Comparison of ENCODE assay signal across 15 cellular contexts in the genomic region with DNA sequence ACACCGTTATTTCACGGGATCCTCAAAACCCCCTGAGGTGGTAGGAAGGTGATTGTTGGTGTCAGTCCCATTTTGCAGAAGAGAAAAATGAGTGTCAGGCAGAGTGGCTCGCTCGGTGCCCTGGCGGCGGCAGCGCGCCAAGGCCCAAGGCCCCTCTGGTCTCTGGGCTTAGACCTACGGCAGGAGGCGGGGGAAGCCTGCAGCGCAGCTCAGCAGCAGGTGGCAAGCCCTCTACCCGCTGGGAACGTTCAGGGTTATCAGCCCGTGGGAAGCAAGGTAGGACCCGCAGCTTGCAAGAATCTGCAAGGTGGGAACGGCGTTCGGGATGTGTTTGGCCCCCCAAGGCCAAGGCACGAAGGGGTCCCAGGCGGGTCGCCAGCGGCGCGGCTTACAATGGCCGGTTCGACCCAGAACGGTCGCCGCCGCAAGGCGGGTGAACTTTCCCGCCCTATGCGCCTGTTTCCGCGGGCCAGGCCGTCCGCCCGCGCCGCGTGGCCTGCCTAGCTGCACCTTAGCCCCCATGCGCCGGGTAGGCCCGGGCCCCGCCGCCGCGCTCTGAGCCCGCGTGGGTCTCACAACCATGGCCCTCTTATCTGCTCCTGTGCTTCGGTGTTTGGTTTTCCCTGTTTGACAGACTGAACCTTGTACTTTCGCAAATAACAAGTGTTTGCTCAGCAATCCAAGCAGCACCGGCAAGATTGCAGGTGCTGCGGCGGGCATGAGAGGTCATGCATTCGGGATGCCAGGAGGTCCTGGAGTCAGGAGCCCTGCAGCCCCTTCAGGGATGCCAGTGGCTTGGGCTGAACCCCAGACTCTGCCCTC. TPM values are rescaled to one million over a fixed set of nuclear protein-coding genes. Genes with fewer than 3 reads are reported as not detected.
A peak's percentile ranks its signal among the peaks of the same experiment; 100 is the strongest.
DNase-seq lines count a peak whose midpoint lies in the region; ATAC-seq and TF ChIP-seq lines count a peak whose summit lies in the region.
"Had no signal": no experiment of that assay in that cellular context is flagged by ENCODE, and none has a peak within 500 bp of the region (broad histone marks: within the 10 kb centered on the region; RNA-seq: fewer than 3 reads in every experiment).

No MANE protein-coding gene starts in this region.

- H2AFZ ChIP-seq in hepatocyte: no peak overlapping the region

- H3K36me3 ChIP-seq in hepatocyte (replicated peaks; ENCODE audit: insufficient read depth, low read depth) (no peaks in the 10 kb centered on the region), rectal smooth muscle tissue (ENCODE audit: control insufficient read depth, insufficient read depth, low read length) (no peaks in the 10 kb centered on the region), heart left ventricle (no peaks in the 10 kb centered on the region)
- H3K36me3 ChIP-seq: BE2C had no signal

- no peaks in the 10 kb centered on the region for H3K79me2 ChIP-seq in hepatocyte

- peaks cover 45% of the 10 kb centered on the region for H3K4me1 ChIP-seq in hepatocyte (ENCODE audit: insufficient read depth)
- no peaks in the 10 kb centered on the region for H3K4me1 ChIP-seq in rectal smooth muscle tissue (ENCODE audit: control insufficient read depth, insufficient read depth, low read length)
- peaks cover 0 to 36% (median 8%) of the 10 kb centered on the region in 12 donors for H3K4me1 ChIP-seq in heart left ventricle
- H3K4me1 ChIP-seq: BE2C had no signal

- peak overlapping the region; percentile 35 for H3K4me2 ChIP-seq in hepatocyte

- intact Hi-C loops in activated CD4-positive, alpha-beta T cell treated with anti-CD3 and anti-CD28 coated beads, Interleukin-2, amount 10 ng/mL, durations not matched to agents 24 days and 14 days (cut with micrococcal nuclease): no loop called here
- intact Hi-C loops in heart left ventricle (cut with DNase I): no loop called here

- no peak overlapping the region for H3K27ac Mint-ChIP-seq in activated CD4-positive, alpha-beta T cell treated with anti-CD3 and anti-CD28 coated beads, Interleukin-2, amount 10 ng/mL, durations not matched to agents 24 days and 14 days
- H3K27ac Mint-ChIP-seq: mesothelial cell of epicardium had no signal

- no peak overlapping the region for H3K9ac ChIP-seq in rectal smooth muscle tissue (ENCODE audit: low read length)

- no peaks in the 10 kb centered on the region for H3K36me3 Mint-ChIP-seq in activated CD4-positive, alpha-beta T cell treated with anti-CD3 and anti-CD28 coated beads, Interleukin-2, amount 10 ng/mL, durations not matched to agents 24 days and 14 days (ENCODE audit: low read depth)
- H3K36me3 Mint-ChIP-seq: mesothelial cell of epicardium had no signal

- H4K20me1 ChIP-seq in hepatocyte (ENCODE audit: insufficient read depth, poor library complexity, severe bottlenecking): no peaks in the 10 kb centered on the region

- H3K27ac ChIP-seq in hepatocyte (peak overlapping the region; percentile 95), rectal smooth muscle tissue (ENCODE audit: low read depth, low read length) (no peak overlapping the region), heart left ventricle (no peak overlapping the region)
- H3K27ac ChIP-seq: coronary artery had no signal

- H3K27me3 ChIP-seq in hepatocyte: no peaks in the 10 kb centered on the region
- no peaks in the 10 kb centered on the region for H3K27me3 ChIP-seq in rectal smooth muscle tissue (ENCODE audit: control insufficient read depth, insufficient read depth, low read length)
- no peaks in the 10 kb centered on the region for H3K27me3 ChIP-seq in heart left ventricle
- H3K27me3 ChIP-seq: BE2C had no signal

- no peaks in the 10 kb centered on the region for H3K9me3 ChIP-seq in hepatocyte (ENCODE audit: low read depth)
- H3K9me3 ChIP-seq in heart left ventricle: no peaks in the 10 kb centered on the region
- H3K9me3 ChIP-seq: BE2C had no signal

- peaks cover 2% of the 10 kb centered on the region for H3K27me3 Mint-ChIP-seq in activated CD4-positive, alpha-beta T cell treated with anti-CD3 and anti-CD28 coated beads, Interleukin-2, amount 10 ng/mL, durations not matched to agents 24 days and 14 days

- 75% methylated on average over 54 of the region's 56 CpGs for WGBS in hepatocyte (ENCODE audit: low lambda C conversion rate, missing lambda C conversion rate)
- 73 to 81% (median 76%) methylated on average over 47 to 56 of the region's 56 CpGs for WGBS in heart left ventricle, 4 donors

- H3K9me2 ChIP-seq in hepatocyte (replicated peaks; ENCODE audit: insufficient read depth): no peaks in the 10 kb centered on the region

- ATAC-seq in heart left ventricle: no peak

- no peak for TF ChIP-seq POLR2A in heart left ventricle (IDR thresholded peaks at IDR 0.05)

- no peak overlapping the region for H3K4me3 Mint-ChIP-seq in activated CD4-positive, alpha-beta T cell treated with anti-CD3 and anti-CD28 coated beads, Interleukin-2, amount 10 ng/mL, durations not matched to agents 24 days and 14 days
- H3K4me3 Mint-ChIP-seq: activated T-cell treated with anti-CD3 and anti-CD28 coated beads, Interleukin-2, amount 50 U/mL, for 24 hours; mesothelial cell of epicardium had no signal

- DNase-seq in DMS53 treated with DMSO at 0.1 percent for 48 hours (lab: John Stamatoyannopoulos, UW; ENCODE audit: unreplicated experiment) (peak; percentile 51), NCI-H510A (lab: John Stamatoyannopoulos, UW) (peak; percentile 40), hepatocyte (ENCODE audit: low spot score) (peak; percentile 68), OCI-M2 (lab: John Stamatoyannopoulos, UW; ENCODE audit: unreplicated experiment) (no peak), A172 (ENCODE audit: low spot score) (no peak), heart left ventricle (no peak)
- DNase-seq in activated CD4-positive, alpha-beta T cell treated with anti-CD3 and anti-CD28 coated beads, Interleukin-2, amount 10 ng/mL, durations not matched to agents 24 days and 14 days: no peak
- DNase-seq: activated T-cell treated with anti-CD3 and anti-CD28 coated beads, Interleukin-2, amount 50 U/mL, for 24 hours; BE2C; NCI-H2081 treated with DMSO at 0.1 percent for 48 hours; stimulated activated CD4-positive, alpha-beta T cell treated with anti-CD3 and anti-CD28 coated beads, Interleukin-1b, Interleukin-23, amount 100 ng/mL, for 48 hours; stimulated activated CD8-positive, alpha-beta memory T cell treated with anti-CD3 and anti-CD28 coated beads, Interleukin-4, amount 100 ng/mL, for 48 hours had no signal

- no peaks in the 10 kb centered on the region for H3K9me3 Mint-ChIP-seq in activated CD4-positive, alpha-beta T cell treated with anti-CD3 and anti-CD28 coated beads, Interleukin-2, amount 10 ng/mL, durations not matched to agents 24 days and 14 days
- H3K9me3 Mint-ChIP-seq: activated T-cell treated with anti-CD3 and anti-CD28 coated beads, Interleukin-2, amount 50 U/mL, for 24 hours had no signal

- H3K4me3 ChIP-seq in hepatocyte: no peak overlapping the region
- peak overlapping the region; percentile 46 for H3K4me3 ChIP-seq in rectal smooth muscle tissue (ENCODE audit: low read length)
- H3K4me3 ChIP-seq in heart left ventricle: no peak overlapping the region
- H3K4me3 ChIP-seq: coronary artery had no signal

- peaks cover 27% of the 10 kb centered on the region for H3K4me1 Mint-ChIP-seq in activated CD4-positive, alpha-beta T cell treated with anti-CD3 and anti-CD28 coated beads, Interleukin-2, amount 10 ng/mL, durations not matched to agents 24 days and 14 days

- TF ChIP-seq CTCF in hepatocyte (IDR thresholded peaks at IDR 0.05; ENCODE audit: poor library complexity): no peak
- no peak for TF ChIP-seq CTCF in heart left ventricle (IDR thresholded peaks at IDR 0.05)

RNA-seq across cellular contexts. Expression of a gene that starts 39.7 kb away (rescaled TPM):
- 300 and 338 TPM in 2 replicates for total RNA-seq in hepatocyte
- polyA plus RNA-seq in hepatocyte: 125 and 172 TPM in 2 replicates
- 171 and 172 TPM in 2 replicates for total RNA-seq in activated CD4-positive, alpha-beta T cell treated with anti-CD3 and anti-CD28 coated beads, Interleukin-2, amount 10 ng/mL, durations not matched to agents 24 days and 14 days
- 69.1 and 75.0 TPM in 2 replicates for total RNA-seq in A172 (2014; rRNA removed; shearing (Covaris generic))
- 10 to 100 TPM; 15.5 to 66.7 (median 26.8) TPM for total RNA-seq in heart left ventricle
- 10 to 100 TPM; 19.4 to 25.3 TPM for polyA plus RNA-seq in heart left ventricle

Comparison
In these comparisons a context has a peak if more than half of its experiments do, and no peak if none do; other contexts are left out.
1. DNase-seq: peak in DMS53 treated with DMSO at 0.1 percent for 48 hours (single experiment), NCI-H510A (single experiment) and hepatocyte (single experiment); none in activated CD4-positive, alpha-beta T cell treated with anti-CD3 and anti-CD28 coated beads, Interleukin-2, amount 10 ng/mL, durations not matched to agents 24 days and 14 days (single experiment), OCI-M2 (single experiment), A172 (single experiment) and heart left ventricle (0 of 5).